ENCODE assay signal across 8 cellular contexts in the genomic region with DNA sequence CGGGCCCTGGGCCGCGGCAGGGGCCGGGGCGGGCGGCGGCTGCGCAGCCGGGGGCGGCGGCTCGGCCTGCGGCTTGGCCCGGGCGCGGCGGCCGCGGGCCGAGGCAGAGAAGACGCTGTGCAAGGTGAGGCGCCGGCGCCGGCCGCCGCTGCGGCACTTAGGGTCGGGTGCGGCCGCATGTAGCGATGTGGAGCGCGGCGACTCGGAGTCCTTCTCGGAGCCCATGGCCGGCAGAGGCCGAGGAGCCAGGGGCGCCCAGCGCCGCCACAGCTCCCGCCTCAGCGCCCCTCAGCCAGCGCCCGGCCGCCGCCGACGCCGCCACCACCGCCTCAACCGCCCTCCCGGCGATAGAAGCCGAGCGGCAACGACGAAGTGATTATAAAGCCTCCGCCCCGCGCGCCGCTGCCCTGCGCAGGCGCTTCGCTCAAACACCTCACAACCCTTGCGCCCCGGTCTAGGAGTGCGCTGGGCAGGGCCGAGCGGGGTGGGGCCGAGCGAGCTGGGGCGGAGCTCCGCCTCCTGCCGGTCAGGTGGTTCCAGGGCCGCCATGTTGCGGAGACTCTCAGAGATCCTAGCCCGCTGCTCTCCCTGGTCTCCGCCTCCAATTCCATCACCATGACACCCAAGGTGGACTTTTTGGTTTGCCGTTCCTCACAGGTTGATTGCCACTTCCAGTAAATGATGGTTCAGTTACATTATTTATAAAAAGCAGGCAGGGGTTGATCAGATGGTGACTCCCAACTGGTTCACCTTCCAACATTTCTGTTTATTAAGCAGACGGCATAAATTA. TPM values are rescaled to one million over a fixed set of nuclear protein-coding genes. Genes with fewer than 3 reads are reported as not detected.
DNase-seq lines count a peak whose midpoint lies in the region; ATAC-seq and TF ChIP-seq lines count a peak whose summit lies in the region.

A gene with protein sequence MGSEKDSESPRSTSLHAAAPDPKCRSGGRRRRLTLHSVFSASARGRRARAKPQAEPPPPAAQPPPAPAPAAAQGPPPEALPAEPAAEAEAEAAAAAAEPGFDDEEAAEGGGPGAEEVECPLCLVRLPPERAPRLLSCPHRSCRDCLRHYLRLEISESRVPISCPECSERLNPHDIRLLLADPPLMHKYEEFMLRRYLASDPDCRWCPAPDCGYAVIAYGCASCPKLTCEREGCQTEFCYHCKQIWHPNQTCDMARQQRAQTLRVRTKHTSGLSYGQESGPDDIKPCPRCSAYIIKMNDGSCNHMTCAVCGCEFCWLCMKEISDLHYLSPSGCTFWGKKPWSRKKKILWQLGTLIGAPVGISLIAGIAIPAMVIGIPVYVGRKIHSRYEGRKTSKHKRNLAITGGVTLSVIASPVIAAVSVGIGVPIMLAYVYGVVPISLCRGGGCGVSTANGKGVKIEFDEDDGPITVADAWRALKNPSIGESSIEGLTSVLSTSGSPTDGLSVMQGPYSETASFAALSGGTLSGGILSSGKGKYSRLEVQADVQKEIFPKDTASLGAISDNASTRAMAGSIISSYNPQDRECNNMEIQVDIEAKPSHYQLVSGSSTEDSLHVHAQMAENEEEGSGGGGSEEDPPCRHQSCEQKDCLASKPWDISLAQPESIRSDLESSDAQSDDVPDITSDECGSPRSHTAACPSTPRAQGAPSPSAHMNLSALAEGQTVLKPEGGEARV (minus strand): TSS at position 349 of the 790 bp plus-strand sequence. CDS start 124 bp downstream, at position 225.

- intact Hi-C loops in PC-9 (cut with micrococcal nuclease; ENCODE audit: unreplicated experiment) = no loop called here

- DNase-seq in DMS114 treated with DMSO at 0.1 percent for 48 hours (lab: John Stamatoyannopoulos, UW; ENCODE audit: unreplicated experiment) (peak; percentile 89), PC-9 (peak; percentile 84 to 96), erythroblast (lab: John Stamatoyannopoulos, UW) (peak; percentile 96)
- peak; percentile 89 for DNase-seq in Jurkat, Clone E6-1 (ENCODE audit: low read depth, low spot score)
- DNase-seq in activated T-cell treated with anti-CD3 and anti-CD28 coated beads, Interleukin-2, amount 50 U/mL, for 1 hour = peak; percentile 95
- DNase-seq in stimulated activated CD8-positive, alpha-beta memory T cell treated with anti-CD3 and anti-CD28 coated beads, Interleukin-7, amount 100 ng/mL, for 1 hour (ENCODE audit: low read depth in 2 of 2) = peak; percentile 87 to 89

- H4K20me1 ChIP-seq in PC-9 (ENCODE audit: insufficient read depth) = peaks cover 13% of the 10 kb centered on the region; the same call in 1 of the 2 replicates

- peak within 1 kb of the TSS; percentile 83 for H2AFZ ChIP-seq in PC-9

- peak within 1 kb of the TSS; percentile 68 for H3K4me3 ChIP-seq in Jurkat, Clone E6-1 (ENCODE audit: low read length)
- peak within 1 kb of the TSS; percentile 97 for H3K4me3 ChIP-seq in PC-9
- H3K4me3 ChIP-seq in mucosa of stomach (ENCODE audit: low read length) = peak within 1 kb of the TSS; percentile 67

- H3K9me2 ChIP-seq in PC-9 (ENCODE audit: insufficient read depth) = no peaks in the 10 kb centered on the region

- H3K36me3 ChIP-seq in PC-9 (ENCODE audit: low read depth) = no peaks in the 10 kb centered on the region
- no peaks in the 10 kb centered on the region for H3K36me3 ChIP-seq in mucosa of stomach (ENCODE audit: control insufficient read depth, insufficient read depth, low read length)

- peaks cover 42% of the 10 kb centered on the region for H3K79me2 ChIP-seq in PC-9 (ENCODE audit: low read depth)

- peak; percentile 98 for TF ChIP-seq POLR2A in erythroblast (IDR thresholded peaks at IDR 0.05; ENCODE audit: low read length)

- H3K27ac ChIP-seq in PC-9 = peak within 1 kb of the TSS; percentile 54

- CTCF ChIA-PET in PC-9 (lab: Charles Lee) = interaction anchor here (1.3 kb wide), 1 partner anchor 43 kb away, joined by 6 read pairs; no protein-coding TSS in a partner anchor

- peak; percentile 74 for ATAC-seq in GM21576 (IDR thresholded peaks at IDR 0.05; ENCODE audit: unreplicated experiment)

- H3F3A ChIP-seq in PC-9 (ENCODE audit: insufficient read depth, low read depth) = peaks cover 19% of the 10 kb centered on the region

- H3K4me2 ChIP-seq in PC-9 = peak within 1 kb of the TSS; percentile 82

- H3K9me3 ChIP-seq in PC-9 (ENCODE audit: insufficient read depth, low read depth) (no peaks in the 10 kb centered on the region), mucosa of stomach (ENCODE audit: control insufficient read depth, low read length) (no peaks in the 10 kb centered on the region)

- 0 out of 2 replicates have a peak, but pooled peaks have one; percentile 19 for TF ChIP-seq CTCF in PC-9 (conservative IDR thresholded peaks at IDR 0.05)

- H3K9ac ChIP-seq in mucosa of stomach (ENCODE audit: low read length) = peak within 1 kb of the TSS; percentile 76

- no TSS peak for BruUV-seq in PC-9 (replicated peaks; lab: Mats Ljungman, UMichigan)

- H3K4me1 ChIP-seq in PC-9 (replicated peaks; ENCODE audit: insufficient read depth) = peaks cover 43% of the 10 kb centered on the region
- H3K4me1 ChIP-seq in mucosa of stomach (ENCODE audit: control insufficient read depth, insufficient read depth, low read length) = peaks cover 21% of the 10 kb centered on the region

- POLR2A ChIA-PET in PC-9 (lab: Charles Lee; ENCODE audit: unreplicated experiment) = interaction anchor here (0.5 to 1.2 kb wide), 9 partner anchors 16 to 385 kb away, joined by 3 to 9 read pairs (median 4); no protein-coding TSS in a partner anchor

- H3K27me3 ChIP-seq in PC-9 (ENCODE audit: insufficient read depth, low read depth) = no peaks in the 10 kb centered on the region
- H3K27me3 ChIP-seq in mucosa of stomach (ENCODE audit: control insufficient read depth, insufficient read depth, low read length) = no peaks in the 10 kb centered on the region

RNA-seq across cellular contexts. Expression of the gene that starts here (rescaled TPM):
- polyA plus RNA-seq in Jurkat, Clone E6-1 (2012; ENCODE audit: insufficient read depth, insufficient read length) = 10.3 TPM
- total RNA-seq in PC-9 (2021) = 25.4 and 25.5 TPM in 2 replicates

Comparison
In these comparisons a context has a peak if more than half of its experiments do, and no peak if none do; other contexts are left out.
1. Peak in every context shown above with its lines: DNase-seq, ATAC-seq, H3K4me3 ChIP-seq and H3K27ac ChIP-seq.